Comparison of ENCODE assay signal across 20 cellular contexts in the genomic region with DNA sequence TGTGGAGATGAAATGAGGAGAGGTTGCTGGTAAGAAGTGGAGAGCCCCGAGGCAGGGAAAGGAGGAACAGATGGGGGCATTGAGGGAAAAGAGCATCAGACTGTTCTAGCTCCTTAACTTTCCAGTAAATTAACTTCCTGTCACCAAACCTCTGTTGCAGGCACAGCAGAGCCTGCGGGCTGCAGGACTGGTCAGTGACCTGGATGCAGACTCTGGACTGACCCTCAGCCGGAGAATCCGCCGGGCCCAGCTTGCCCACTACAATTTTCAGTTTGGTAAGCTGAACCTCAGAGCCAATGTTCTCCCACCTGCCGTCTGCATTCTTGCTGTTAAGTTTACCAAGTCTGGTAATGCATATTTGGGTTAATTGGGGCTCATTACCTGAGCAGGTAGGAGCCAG. TPM values are rescaled to one million over a fixed set of nuclear protein-coding genes. Genes with fewer than 3 reads are reported as not detected.
DNase-seq lines count a peak whose midpoint lies in the region; ATAC-seq, FAIRE-seq and TF ChIP-seq lines count a peak whose summit lies in the region.
"Had no signal": no experiment of that assay in that cellular context is flagged by ENCODE, and none has a peak within 500 bp of the region (broad histone marks: within the 10 kb centered on the region; RNA-seq: fewer than 3 reads in every experiment).

No MANE protein-coding gene starts in this region.

- BruUV-seq in K562 (replicated peaks; lab: Mats Ljungman, UMichigan): no TSS peak

- peaks cover 43% of the 10 kb centered on the region for H3K36me3 Mint-ChIP-seq in CD4-positive, CD25-positive, alpha-beta regulatory T cell
- peaks cover 53% of the 10 kb centered on the region for H3K36me3 Mint-ChIP-seq in CD8-positive, alpha-beta T cell
- H3K36me3 Mint-ChIP-seq in nephron progenitor cell (ENCODE audit: low read depth): peaks cover 55% of the 10 kb centered on the region

- no peaks in the 10 kb centered on the region for H3K9me1 ChIP-seq in K562 (ENCODE audit: control insufficient read depth, insufficient read depth, low read length)

- H3K9me3 ChIP-seq in CD4-positive, CD25-positive, alpha-beta regulatory T cell (ENCODE audit: control insufficient read depth in 2 of 2, low read length in 2 of 2): no peaks in the 10 kb centered on the region
- H3K9me3 ChIP-seq in CD8-positive, alpha-beta T cell (ENCODE audit: low read length): no peaks in the 10 kb centered on the region
- no peaks in the 10 kb centered on the region for H3K9me3 ChIP-seq in K562 (replicated peaks; ENCODE audit: control insufficient read depth, insufficient read depth, low read depth, low read length)

- TF ChIP-seq CTCF in CD8-positive, alpha-beta T cell (IDR thresholded peaks at IDR 0.05): no peak
- no peak for TF ChIP-seq CTCF in K562 (IDR thresholded peaks at IDR 0.05 in 2 of 3, conservative IDR thresholded peaks at IDR 0.05 in 1 of 3; ENCODE audit: insufficient read depth in 2 of 3, low read depth in 1 of 3, low read length in 3 of 3)
- TF ChIP-seq CTCF in nephron progenitor cell (IDR thresholded peaks at IDR 0.05): no peak
- TF ChIP-seq CTCF in GM13976 (IDR thresholded peaks at IDR 0.05; ENCODE audit: borderline replicate concordance, control extremely low read depth, extremely low read depth, insufficient read depth, missing control alignments): no peak

- POLR2A ChIA-PET in CD8-positive, alpha-beta T cell (lab: Charles Lee): interaction anchor here (0.6 kb wide), 1 partner anchor 115 kb away, joined by 3 read pairs; no protein-coding TSS in a partner anchor
- POLR2A ChIA-PET in K562 (lab: Yijun Ruan, JAX): interaction anchor here (0.6 to 1.2 kb wide), 5 partner anchors 8 to 496 kb away, joined by 3 to 4 read pairs (median 3); a partner anchor contains a TSS

- H3K9ac ChIP-seq in K562 (ENCODE audit: insufficient read depth in 1 of 2, low read depth in 2 of 2, low read length in 2 of 2): peak overlapping the region in 1 of 2 experiments; percentile 16; a peak in 1 of 4 replicates

- no peak overlapping the region for H3K4me3 ChIP-seq in CD4-positive, CD25-positive, alpha-beta regulatory T cell (ENCODE audit: low read depth, low read length)
- no peak overlapping the region for H3K4me3 ChIP-seq in CD8-positive, alpha-beta T cell (ENCODE audit: low read depth, low read length)
- no peak overlapping the region for H3K4me3 ChIP-seq in K562

- no peak overlapping the region for H3K4me3 Mint-ChIP-seq in CD4-positive, CD25-positive, alpha-beta regulatory T cell
- H3K4me3 Mint-ChIP-seq in CD8-positive, alpha-beta T cell: no peak overlapping the region
- peak overlapping the region; percentile 21 for H3K4me3 Mint-ChIP-seq in nephron progenitor cell

- peaks cover 0 to 8% (median 0%) of the 10 kb centered on the region in 4 donors for H3K4me1 Mint-ChIP-seq in CD4-positive, CD25-positive, alpha-beta regulatory T cell
- H3K4me1 Mint-ChIP-seq in CD8-positive, alpha-beta T cell (ENCODE audit: low read depth): no peaks in the 10 kb centered on the region
- H3K4me1 Mint-ChIP-seq in nephron progenitor cell: peaks cover 50% of the 10 kb centered on the region

- no peak overlapping the region for H3K4me2 ChIP-seq in K562 (ENCODE audit: insufficient read depth, low read length)

- no peak overlapping the region for H3K27ac ChIP-seq in CD4-positive, CD25-positive, alpha-beta regulatory T cell (ENCODE audit: insufficient read depth, low read length, poor library complexity, severe bottlenecking)
- H3K27ac ChIP-seq in CD8-positive, alpha-beta T cell (ENCODE audit: low read depth, low read length): no peak overlapping the region
- H3K27ac ChIP-seq in K562 (ENCODE audit: extremely low read depth, low read depth, low read length): 0 out of 3 replicates have a peak overlapping the region, but pooled peaks have one; percentile 72

- no peaks in the 10 kb centered on the region for H3K9me3 Mint-ChIP-seq in CD4-positive, CD25-positive, alpha-beta regulatory T cell
- H3K9me3 Mint-ChIP-seq in CD8-positive, alpha-beta T cell: no peaks in the 10 kb centered on the region
- H3K9me3 Mint-ChIP-seq in nephron progenitor cell: no peaks in the 10 kb centered on the region

- no peaks in the 10 kb centered on the region for H4K20me1 ChIP-seq in K562 (replicated peaks; ENCODE audit: control insufficient read depth, insufficient read depth, low read length)

- no peak for FAIRE-seq in K562 (lab: Jason Lieb, UNC)
- FAIRE-seq in frontal cortex (lab: Jason Lieb, UNC): no peak
- FAIRE-seq: H54 had no signal

- H2AFZ ChIP-seq in K562 (ENCODE audit: low read depth, low read length): no peak overlapping the region

- H3K36me3 ChIP-seq in CD4-positive, CD25-positive, alpha-beta regulatory T cell (ENCODE audit: control insufficient read depth, insufficient read depth, low read length): peaks cover 51% of the 10 kb centered on the region
- peaks cover 32% of the 10 kb centered on the region for H3K36me3 ChIP-seq in CD8-positive, alpha-beta T cell (ENCODE audit: insufficient read depth, low read length)
- H3K36me3 ChIP-seq in K562 (ENCODE audit: control insufficient read depth, insufficient read depth, low read length): peaks cover 45% of the 10 kb centered on the region

- peak overlapping the region in 2 of 3 donors; percentile 44 to 46 for H3K27ac Mint-ChIP-seq in CD4-positive, CD25-positive, alpha-beta regulatory T cell
- H3K27ac Mint-ChIP-seq in CD8-positive, alpha-beta T cell: peak overlapping the region; percentile 41
- peak overlapping the region; percentile 99 for H3K27ac Mint-ChIP-seq in nephron progenitor cell

- 86% methylated on average over 6 of the region's 6 CpGs for WGBS in K562 (ENCODE audit: insufficient coverage, low coverage, missing lambda C conversion rate)

- CTCF ChIA-PET in CD8-positive, alpha-beta T cell (lab: Charles Lee): interaction anchor here (1.0 kb wide), 1 partner anchor 26 kb away, joined by 3 read pairs; no protein-coding TSS in a partner anchor
- CTCF ChIA-PET in K562 (lab: Yijun Ruan, JAX; ENCODE audit: low intra/inter-chr PET ratio): no interaction called here

- in situ Hi-C loops in K562 (cut with MboI) (no loop called here), GM13976 (cut with MboI; ENCODE audit: low sequenced_read_pairs, unreplicated experiment) (no loop called here)

- no peak for TF ChIP-seq EP300 in K562 (IDR thresholded peaks at IDR 0.05; ENCODE audit: low read length)

- no peak for DNase-seq in CD4-positive, CD25-positive, alpha-beta regulatory T cell
- no peak for DNase-seq in CD8-positive, alpha-beta T cell
- DNase-seq in K562 (ENCODE audit: extremely low read depth in 1 of 4, low spot score in 3 of 4) (no peak), nephron progenitor cell (no peak), frontal cortex (ENCODE audit: low spot score in 2 of 2) (no peak), GM13976 (ENCODE audit: low spot score) (no peak)
- DNase-seq: ACHN, C1 segment of cervical spinal cord, DND-41, KBM-7, NCI-H1105, NCI-H187, NCI-H2107, NCI-H510A, NCI-H774, OCI-M1 had no signal

- no peak for TF ChIP-seq POLR2A in K562 (conservative IDR thresholded peaks at IDR 0.05)

- no peak for ATAC-seq in CD4-positive, CD25-positive, alpha-beta regulatory T cell (ENCODE audit: low read depth in 2 of 2)
- ATAC-seq in CD8-positive, alpha-beta T cell: no peak
- ATAC-seq in K562 (no peak), GM21737 (IDR thresholded peaks at IDR 0.05; ENCODE audit: unreplicated experiment) (no peak)

- H3K27me3 ChIP-seq in CD4-positive, CD25-positive, alpha-beta regulatory T cell (ENCODE audit: control insufficient read depth, insufficient read depth, low read length): no peaks in the 10 kb centered on the region
- H3K27me3 ChIP-seq in CD8-positive, alpha-beta T cell (ENCODE audit: insufficient read depth, low read length): no peaks in the 10 kb centered on the region
- no peaks in the 10 kb centered on the region for H3K27me3 ChIP-seq in K562 (ENCODE audit: control insufficient read depth in 2 of 2, insufficient read depth in 2 of 2, low read length in 2 of 2)

- no peaks in the 10 kb centered on the region for H3K4me1 ChIP-seq in CD4-positive, CD25-positive, alpha-beta regulatory T cell (ENCODE audit: control insufficient read depth, insufficient read depth, low read length, poor library complexity, severe bottlenecking)
- no peaks in the 10 kb centered on the region for H3K4me1 ChIP-seq in CD8-positive, alpha-beta T cell (ENCODE audit: insufficient read depth, low read length)
- H3K4me1 ChIP-seq in K562 (replicated peaks in 1 of 2; ENCODE audit: control insufficient read depth in 2 of 2, insufficient read depth in 2 of 2, low read length in 2 of 2): peaks cover 33 to 43% of the 10 kb centered on the region in 2 experiments

- TF ChIP-seq RAD21 in K562 (CRISPR knock-in tag; conservative IDR thresholded peaks at IDR 0.05 in 1 of 2, IDR thresholded peaks at IDR 0.05 in 1 of 2): no peak

- no peaks in the 10 kb centered on the region for H3K27me3 Mint-ChIP-seq in CD4-positive, CD25-positive, alpha-beta regulatory T cell
- H3K27me3 Mint-ChIP-seq in CD8-positive, alpha-beta T cell (ENCODE audit: low read depth): no peaks in the 10 kb centered on the region
- H3K27me3 Mint-ChIP-seq in nephron progenitor cell (ENCODE audit: low read depth, poor library complexity): no peaks in the 10 kb centered on the region

- H3K79me2 ChIP-seq in K562 (ENCODE audit: control insufficient read depth, insufficient read depth, low read length): peaks cover 12% of the 10 kb centered on the region; the same call in 2 of the 3 replicates

- intact Hi-C loops in CD8-positive, alpha-beta T cell (cut with DNase I, micrococcal nuclease): no loop called here
- intact Hi-C loops in K562 (cut with micrococcal nuclease): loop anchor here (5.0 kb wide), 1 partner anchor 42 kb away; a partner anchor contains a TSS

RNA-seq across cellular contexts. Expression of a gene that starts 2.5 kb away (rescaled TPM):
- total RNA-seq in CD4-positive, CD25-positive, alpha-beta regulatory T cell: 0.22 TPM
- polyA plus RNA-seq in CD4-positive, CD25-positive, alpha-beta regulatory T cell: under 1 TPM in 1 of 4 donors, not detected in 3; 0.10 TPM
- not detected for total RNA-seq in CD8-positive, alpha-beta T cell
- 68.4 and 156 TPM in 2 replicates for total RNA-seq in K562 (2011; cell fraction: chromatin; rRNA removed; ENCODE audit: low replicate concordance)
- total RNA-seq in K562 (2011; cell fraction: nucleolus; rRNA removed): 117 and 147 TPM in 2 replicates
- 110 and 118 TPM in 2 replicates for total RNA-seq in K562 (2011; cell fraction: nucleoplasm; rRNA removed)
- total RNA-seq in K562 (2014; rRNA removed): 24.4 and 33.0 TPM in 2 replicates
- 10.7 and 11.3 TPM in 2 replicates for total RNA-seq in K562 (2014; rRNA removed; fragmentation: Illumina TruSeq; extraction: Trizol)
- total RNA-seq in K562 (2015; rRNA removed; fragmentation: Illumina TruSeq; extraction: Trizol): 12.8 and 13.6 TPM in 2 replicates
- total RNA-seq in K562 (2021): 30.1 and 39.3 TPM in 2 replicates
- polyA plus RNA-seq in K562 (2011; rRNA removed): 9.4 and 20.8 TPM in 2 replicates
- polyA plus RNA-seq in K562 (2011; cell fraction: cytosol; rRNA removed): 13.6 and 30.6 TPM in 2 replicates
- polyA plus RNA-seq in K562 (2011; cell fraction: nucleus; rRNA removed): 57.5 and 132 TPM in 2 replicates
- 50.1 and 67.4 TPM in 2 replicates for polyA plus RNA-seq in K562 (2012)
- 52.2 and 59.5 TPM in 2 replicates for polyA plus RNA-seq in K562 (2014; fragmentation: Illumina TruSeq; extraction: Trizol)
- polyA plus RNA-seq in K562 (2014; fragmentation: Nextera tagmentation; extraction: Ambion mirVana): 1 to 10 TPM; 6.6 to 7.0 TPM
- 16.3 and 23.9 TPM in 2 replicates for polyA plus RNA-seq in K562 (2014; rRNA removed)
- 8.1 and 9.4 TPM in 2 replicates for polyA minus RNA-seq in K562 (2011; rRNA and poly(A)+ RNA removed)
- polyA minus RNA-seq in K562 (2011; cell fraction: cytosol; rRNA and poly(A)+ RNA removed): 14.9 and 22.9 TPM in 2 replicates
- 8.2 and 14.0 TPM in 2 replicates for polyA minus RNA-seq in K562 (2011; cell fraction: nucleus; rRNA and poly(A)+ RNA removed)
- total RNA-seq in frontal cortex: 0.41 TPM

RNA-seq across cellular contexts. Expression of a gene that starts 10.1 kb away (rescaled TPM):
- not detected for total RNA-seq in CD4-positive, CD25-positive, alpha-beta regulatory T cell
- under 1 TPM in 1 of 4 donors, not detected in 3; 0.42 TPM for polyA plus RNA-seq in CD4-positive, CD25-positive, alpha-beta regulatory T cell
- total RNA-seq in CD8-positive, alpha-beta T cell: not detected
- 0.95 and 3.3 TPM in 2 replicates for total RNA-seq in K562 (2011; cell fraction: chromatin; rRNA removed; ENCODE audit: low replicate concordance)
- total RNA-seq in K562 (2011; cell fraction: nucleolus; rRNA removed): 0.92 and 1.0 TPM in 2 replicates
- 1.8 and 2.4 TPM in 2 replicates for total RNA-seq in K562 (2011; cell fraction: nucleoplasm; rRNA removed)
- total RNA-seq in K562 (2014; rRNA removed) (0.33 and 1.8 TPM in 2 replicates), K562 (2014; rRNA removed; fragmentation: Illumina TruSeq; extraction: Trizol) (0.38 TPM in 1 of 2 replicates, not detected in the other), K562 (2015; rRNA removed; fragmentation: Illumina TruSeq; extraction: Trizol) (0.45 TPM in 1 of 2 replicates, not detected in the other), K562 (2021) (0.51 TPM in 1 of 2 replicates, not detected in the other), frontal cortex (0.41 TPM)
- polyA plus RNA-seq in K562 (2011; rRNA removed) (0.15 and 0.53 TPM in 2 replicates), K562 (2014; fragmentation: Illumina TruSeq; extraction: Trizol) (not detected in 2 replicates), K562 (2014; fragmentation: Nextera tagmentation; extraction: Ambion mirVana) (not detected), K562 (2014; rRNA removed) (0.56 and 0.73 TPM in 2 replicates)
- polyA plus RNA-seq in K562 (2011; cell fraction: cytosol; rRNA removed): 0.18 and 0.19 TPM in 2 replicates
- 0.58 and 0.67 TPM in 2 replicates for polyA plus RNA-seq in K562 (2011; cell fraction: nucleus; rRNA removed)
- 0.21 and 0.43 TPM in 2 replicates for polyA plus RNA-seq in K562 (2012)
- 0.63 and 0.72 TPM in 2 replicates for polyA minus RNA-seq in K562 (2011; rRNA and poly(A)+ RNA removed)
- not detected in 2 replicates for polyA minus RNA-seq in K562 (2011; cell fraction: cytosol; rRNA and poly(A)+ RNA removed)
- polyA minus RNA-seq in K562 (2011; cell fraction: nucleus; rRNA and poly(A)+ RNA removed): 1.1 TPM in 1 of 2 replicates, not detected in the other
- total RNA-seq: G401, RPMI7951 had no signal

RNA-seq across cellular contexts. Expression of a gene that starts 18.2 kb away (rescaled TPM):
- total RNA-seq in CD4-positive, CD25-positive, alpha-beta regulatory T cell: 34.0 TPM
- polyA plus RNA-seq in CD4-positive, CD25-positive, alpha-beta regulatory T cell: 10 to 100 TPM; 28.6 to 36.6 (median 31.5) TPM
- 10 to 100 TPM; 19.4 to 28.8 TPM for total RNA-seq in CD8-positive, alpha-beta T cell
- 83.9 and 98.9 TPM in 2 replicates for total RNA-seq in K562 (2011; cell fraction: chromatin; rRNA removed; ENCODE audit: low replicate concordance)
- 62.9 and 65.5 TPM in 2 replicates for total RNA-seq in K562 (2011; cell fraction: nucleolus; rRNA removed)
- total RNA-seq in K562 (2011; cell fraction: nucleoplasm; rRNA removed): 81.2 and 104 TPM in 2 replicates
- 40.1 and 41.6 TPM in 2 replicates for total RNA-seq in K562 (2014; rRNA removed)
- total RNA-seq in K562 (2014; rRNA removed; fragmentation: Illumina TruSeq; extraction: Trizol): 27.5 and 30.3 TPM in 2 replicates
- 28.2 TPM in 2 replicates for total RNA-seq in K562 (2015; rRNA removed; fragmentation: Illumina TruSeq; extraction: Trizol)
- 37.1 and 39.4 TPM in 2 replicates for total RNA-seq in K562 (2021)
- polyA plus RNA-seq in K562 (2011; rRNA removed): 46.7 and 54.5 TPM in 2 replicates
- polyA plus RNA-seq in K562 (2011; cell fraction: cytosol; rRNA removed): 89.9 and 98.0 TPM in 2 replicates
- polyA plus RNA-seq in K562 (2011; cell fraction: nucleus; rRNA removed): 61.7 and 64.6 TPM in 2 replicates
- polyA plus RNA-seq in K562 (2012): 29.7 and 42.9 TPM in 2 replicates
- 62.5 and 64.2 TPM in 2 replicates for polyA plus RNA-seq in K562 (2014; fragmentation: Illumina TruSeq; extraction: Trizol)
- polyA plus RNA-seq in K562 (2014; fragmentation: Nextera tagmentation; extraction: Ambion mirVana): 10 to 100 TPM; 17.0 to 30.1 TPM
- 45.5 and 46.3 TPM in 2 replicates for polyA plus RNA-seq in K562 (2014; rRNA removed)
- 40.2 and 45.0 TPM in 2 replicates for polyA minus RNA-seq in K562 (2011; rRNA and poly(A)+ RNA removed)
- polyA minus RNA-seq in K562 (2011; cell fraction: cytosol; rRNA and poly(A)+ RNA removed): 25.4 and 31.6 TPM in 2 replicates
- 31.9 and 57.9 TPM in 2 replicates for polyA minus RNA-seq in K562 (2011; cell fraction: nucleus; rRNA and poly(A)+ RNA removed)
- total RNA-seq in frontal cortex: 22.8 TPM

RNA-seq across cellular contexts. Expression of a gene that starts 43.8 kb away (rescaled TPM):
- 0.12 TPM for total RNA-seq in CD4-positive, CD25-positive, alpha-beta regulatory T cell
- under 1 TPM in 1 of 4 donors, not detected in 3; 0.22 TPM for polyA plus RNA-seq in CD4-positive, CD25-positive, alpha-beta regulatory T cell
- not detected for total RNA-seq in CD8-positive, alpha-beta T cell
- 795 and 1,508 TPM in 2 replicates for total RNA-seq in K562 (2011; cell fraction: chromatin; rRNA removed; ENCODE audit: low replicate concordance)
- 712 and 761 TPM in 2 replicates for total RNA-seq in K562 (2011; cell fraction: nucleolus; rRNA removed)
- 735 and 822 TPM in 2 replicates for total RNA-seq in K562 (2011; cell fraction: nucleoplasm; rRNA removed)
- total RNA-seq in K562 (2014; rRNA removed): 35.6 and 43.6 TPM in 2 replicates
- 18.8 and 20.3 TPM in 2 replicates for total RNA-seq in K562 (2014; rRNA removed; fragmentation: Illumina TruSeq; extraction: Trizol)
- 22.8 and 25.5 TPM in 2 replicates for total RNA-seq in K562 (2015; rRNA removed; fragmentation: Illumina TruSeq; extraction: Trizol)
- total RNA-seq in K562 (2021): 163 and 212 TPM in 2 replicates
- 53.8 and 132 TPM in 2 replicates for polyA plus RNA-seq in K562 (2011; rRNA removed)
- 68.7 and 73.2 TPM in 2 replicates for polyA plus RNA-seq in K562 (2011; cell fraction: cytosol; rRNA removed)
- polyA plus RNA-seq in K562 (2011; cell fraction: nucleus; rRNA removed): 800 and 1,003 TPM in 2 replicates
- 127 and 192 TPM in 2 replicates for polyA plus RNA-seq in K562 (2012)
- 116 and 156 TPM in 2 replicates for polyA plus RNA-seq in K562 (2014; fragmentation: Illumina TruSeq; extraction: Trizol)
- polyA plus RNA-seq in K562 (2014; fragmentation: Nextera tagmentation; extraction: Ambion mirVana): 10 to 100 TPM; 12.7 to 14.8 TPM
- 104 and 137 TPM in 2 replicates for polyA plus RNA-seq in K562 (2014; rRNA removed)
- 23.6 and 31.1 TPM in 2 replicates for polyA minus RNA-seq in K562 (2011; rRNA and poly(A)+ RNA removed)
- polyA minus RNA-seq in K562 (2011; cell fraction: cytosol; rRNA and poly(A)+ RNA removed): 45.7 and 70.1 TPM in 2 replicates
- polyA minus RNA-seq in K562 (2011; cell fraction: nucleus; rRNA and poly(A)+ RNA removed): 99.2 and 125 TPM in 2 replicates
- total RNA-seq in frontal cortex: under 0.01 TPM

Comparison
In these comparisons a context has a peak if more than half of its experiments do, and no peak if none do; other contexts are left out.
1. H3K27ac Mint-ChIP-seq: peak in every context shown above with its lines; median percentile 99 in nephron progenitor cell; 45 in CD4-positive, CD25-positive, alpha-beta regulatory T cell; 41 in CD8-positive, alpha-beta T cell.